In genomic region chr9:96121162-96121561, GRCh38 we compare ENCODE assay signal across 24 cellular contexts.
"Had no signal": no experiment of that assay in that cellular context is flagged by ENCODE, and none has a peak within 500 bp of the region (broad histone marks: within the 10 kb centered on the region; RNA-seq: fewer than 3 reads in every experiment).

No MANE protein-coding gene starts in this region.

- H2AFZ ChIP-seq: hepatocyte, neural progenitor cell had no signal

- H3K27me3 ChIP-seq: body of pancreas, cardiac muscle cell, hepatocyte, left lung, neural progenitor cell, stomach, suprapubic skin, tibial nerve had no signal

- H3K36me3 ChIP-seq: cardiac muscle cell, left lung, neural progenitor cell, stomach, suprapubic skin, tibial nerve had no signal

- H3K27ac ChIP-seq: cardiac muscle cell, hepatocyte, left lung, neural progenitor cell, stomach, suprapubic skin, tibial nerve had no signal

- ATAC-seq: body of pancreas; left lung; sciatic nerve; stimulated activated memory B cell treated with anti-CD40 and anti-IgM and Interleukin-4, amounts not matched to agents 10 μg/mL and 1 μg/mL and 100 μg/mL, for 72 hours had no signal

- H3K9ac ChIP-seq: neural progenitor cell had no signal

- H3K27ac Mint-ChIP-seq: activated CD4-positive, alpha-beta memory T cell treated with anti-CD3 and anti-CD28 coated beads for 36 hours; activated naive CD4-positive, alpha-beta T cell treated with anti-CD3 and anti-CD28 coated beads for 36 hours; naive B cell; neural progenitor cell; stimulated activated memory B cell treated with anti-CD40 and anti-IgM and Interleukin-4, amounts not matched to agents 10 μg/mL and 1 μg/mL and 100 μg/mL, for 72 hours had no signal

- DNase-seq: activated CD4-positive, alpha-beta memory T cell treated with anti-CD3 and anti-CD28 coated beads for 36 hours; activated CD4-positive, alpha-beta T cell treated with anti-CD3 and anti-CD28 coated beads for 4 hours; activated CD4-positive, CD25-positive, alpha-beta regulatory T cell; activated naive CD4-positive, alpha-beta T cell treated with anti-CD3 and anti-CD28 coated beads for 36 hours; activated T-cell treated with anti-CD3 and anti-CD28 coated beads, Interleukin-2, amount 50 U/mL, for 48 hours; body of pancreas; effector CD4-positive, alpha-beta T cell; erythroblast; foreskin melanocyte; kidney glomerular epithelial cell; left lung; naive B cell; small intestine; stimulated activated CD4-positive, alpha-beta T cell treated with anti-CD3 and anti-CD28 coated beads, Interleukin-2, amount 100 ng/mL, for 24 hours; stomach had no signal

- H3K4me3 Mint-ChIP-seq: activated CD4-positive, alpha-beta memory T cell treated with anti-CD3 and anti-CD28 coated beads for 36 hours; activated naive CD4-positive, alpha-beta T cell treated with anti-CD3 and anti-CD28 coated beads for 36 hours; dendritic cell treated with granulocyte-macrophage colony-stimulating factor and Interleukin-4, amounts not matched to agents 40 ng/mL and 50 ng/mL, for 4 days; naive B cell; neural progenitor cell; stimulated activated memory B cell treated with anti-CD40 and anti-IgM and Interleukin-4, amounts not matched to agents 10 μg/mL and 1 μg/mL and 100 μg/mL, for 72 hours had no signal

- H3K4me3 ChIP-seq: body of pancreas, cardiac muscle cell, hepatocyte, left lung, lung, neural progenitor cell, stomach, suprapubic skin, tibial nerve had no signal

- H3K4me2 ChIP-seq: hepatocyte, neural progenitor cell had no signal

- H3K27me3 Mint-ChIP-seq: dendritic cell treated with granulocyte-macrophage colony-stimulating factor and Interleukin-4, amounts not matched to agents 40 ng/mL and 50 ng/mL, for 4 days had no signal

- H3K36me3 Mint-ChIP-seq: neural progenitor cell; stimulated activated memory B cell treated with anti-CD40 and anti-IgM and Interleukin-4, amounts not matched to agents 10 μg/mL and 1 μg/mL and 100 μg/mL, for 72 hours had no signal

- H3K79me2 ChIP-seq: hepatocyte had no signal

- H3K4me1 Mint-ChIP-seq: naive B cell; stimulated activated memory B cell treated with anti-CD40 and anti-IgM and Interleukin-4, amounts not matched to agents 10 μg/mL and 1 μg/mL and 100 μg/mL, for 72 hours had no signal
